Comparison of ENCODE assay signal across 8 cellular contexts in the genomic region with DNA sequence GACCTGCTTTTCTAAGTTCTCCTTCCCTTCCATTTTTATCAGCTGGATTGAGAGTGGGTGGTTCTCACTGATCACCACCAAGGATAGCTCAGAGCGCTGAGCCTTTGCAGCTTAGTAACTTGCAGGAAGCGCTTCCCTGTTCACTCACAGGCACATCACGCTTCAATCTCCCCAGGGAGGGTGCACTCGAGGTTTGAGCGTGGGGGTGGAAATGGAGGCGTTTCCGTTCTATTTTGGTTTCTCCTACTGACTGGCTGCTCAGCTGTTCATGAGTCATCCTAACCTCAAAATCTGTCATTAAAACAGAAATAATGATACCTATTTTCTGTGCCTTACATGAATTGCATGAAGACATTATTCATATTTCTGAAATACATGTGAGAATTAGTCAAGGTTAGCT.
DNase-seq lines count a peak whose midpoint lies in the region; ATAC-seq and TF ChIP-seq lines count a peak whose summit lies in the region.

No MANE protein-coding gene starts in this region.

- no peak overlapping the region for H3K4me3 ChIP-seq in naive thymus-derived CD4-positive, alpha-beta T cell (ENCODE audit: low read length)

- CTCF ChIA-PET in naive thymus-derived CD4-positive, alpha-beta T cell (lab: Charles Lee): no interaction called here

- H3K36me3 Mint-ChIP-seq in naive thymus-derived CD4-positive, alpha-beta T cell: no peaks in the 10 kb centered on the region

- H3K36me3 ChIP-seq in naive thymus-derived CD4-positive, alpha-beta T cell (ENCODE audit: control insufficient read depth in 2 of 3, insufficient read depth in 3 of 3, low read length in 3 of 3): no peaks in the 10 kb centered on the region

- H3K27me3 Mint-ChIP-seq in naive thymus-derived CD4-positive, alpha-beta T cell: peaks cover 0 to 7% (median 0%) of the 10 kb centered on the region in 5 donors

- peaks cover 4 to 10% (median 8%) of the 10 kb centered on the region in 7 donors for H3K4me1 Mint-ChIP-seq in naive thymus-derived CD4-positive, alpha-beta T cell

- H3K27ac Mint-ChIP-seq in naive thymus-derived CD4-positive, alpha-beta T cell: no peak overlapping the region

- intact Hi-C loops in naive thymus-derived CD4-positive, alpha-beta T cell (cut with micrococcal nuclease): no loop called here

- no peaks in the 10 kb centered on the region for H3K27me3 ChIP-seq in naive thymus-derived CD4-positive, alpha-beta T cell (ENCODE audit: control insufficient read depth in 2 of 2, insufficient read depth in 2 of 2, low read length in 2 of 2)

- peak; percentile 94 for DNase-seq in AG08395 (ENCODE audit: low spot score)
- peak; percentile 16 for DNase-seq in NCI-H345 treated with DMSO at 0.1 percent for 48 hours (lab: John Stamatoyannopoulos, UW; ENCODE audit: unreplicated experiment)
- peak; percentile 1 to 11 for DNase-seq in activated CD8-positive, alpha-beta memory T cell treated with anti-CD3 and anti-CD28 coated beads for 1 hour (ENCODE audit: extremely low read depth in 1 of 2, low read depth in 1 of 2)
- peak; percentile 22 to 23 for DNase-seq in erythroblast (lab: John Stamatoyannopoulos, UW)
- DNase-seq in naive thymus-derived CD4-positive, alpha-beta T cell: peak in 6 of 9 donors; percentile 1 to 59 (median 15)
- DNase-seq in stimulated activated naive CD8-positive, alpha-beta T cell treated with anti-CD3 and anti-CD28 coated beads, Interleukin-15, Interleukin-2, amounts not matched to agents 100 U/mL and 50 U/mL, for 24 hours: peak; percentile 66

- no peaks in the 10 kb centered on the region for H3K9me3 ChIP-seq in naive thymus-derived CD4-positive, alpha-beta T cell (ENCODE audit: control insufficient read depth in 2 of 3, low read length in 3 of 3)

- no peaks in the 10 kb centered on the region for H3K4me1 ChIP-seq in naive thymus-derived CD4-positive, alpha-beta T cell (ENCODE audit: control insufficient read depth in 2 of 2, insufficient read depth in 2 of 2, low read length in 2 of 2)

- H3K9me3 Mint-ChIP-seq in naive thymus-derived CD4-positive, alpha-beta T cell: peaks cover 0 to 5% (median 0%) of the 10 kb centered on the region in 11 donors

- peak; percentile 96 for ATAC-seq in GM18868 (IDR thresholded peaks at IDR 0.05; ENCODE audit: unreplicated experiment)
- peak; percentile 98 for ATAC-seq in HG03045 (IDR thresholded peaks at IDR 0.05; ENCODE audit: unreplicated experiment)
- peak; percentile 93 for ATAC-seq in naive thymus-derived CD4-positive, alpha-beta T cell
- ATAC-seq in stimulated activated naive CD8-positive, alpha-beta T cell treated with anti-CD3 and anti-CD28 coated beads, Interleukin-15, Interleukin-2, amounts not matched to agents 100 U/mL and 50 U/mL, for 24 hours: peak; percentile 93

- POLR2A ChIA-PET in naive thymus-derived CD4-positive, alpha-beta T cell (lab: Charles Lee): no interaction called here

- H3K27ac ChIP-seq in naive thymus-derived CD4-positive, alpha-beta T cell (ENCODE audit: low read depth, low read length): no peak overlapping the region

- TF ChIP-seq POLR2A in erythroblast (IDR thresholded peaks at IDR 0.05; ENCODE audit: low read length): no peak

- peak overlapping the region in 1 of 10 donors; percentile 23 for H3K4me3 Mint-ChIP-seq in naive thymus-derived CD4-positive, alpha-beta T cell

Comparison
In these comparisons a context has a peak if more than half of its experiments do, and no peak if none do; other contexts are left out.
1. DNase-seq: peak in every context shown above with its lines; median percentile 94 in AG08395; 66 in stimulated activated naive CD8-positive, alpha-beta T cell treated with anti-CD3 and anti-CD28 coated beads, Interleukin-15, Interleukin-2, amounts not matched to agents 100 U/mL and 50 U/mL, for 24 hours; 22 in erythroblast; 16 in NCI-H345 treated with DMSO at 0.1 percent for 48 hours; 15 in naive thymus-derived CD4-positive, alpha-beta T cell; 6 in activated CD8-positive, alpha-beta memory T cell treated with anti-CD3 and anti-CD28 coated beads for 1 hour.